Comparison of ENCODE assay signal across 10 cellular contexts in the genomic region with DNA sequence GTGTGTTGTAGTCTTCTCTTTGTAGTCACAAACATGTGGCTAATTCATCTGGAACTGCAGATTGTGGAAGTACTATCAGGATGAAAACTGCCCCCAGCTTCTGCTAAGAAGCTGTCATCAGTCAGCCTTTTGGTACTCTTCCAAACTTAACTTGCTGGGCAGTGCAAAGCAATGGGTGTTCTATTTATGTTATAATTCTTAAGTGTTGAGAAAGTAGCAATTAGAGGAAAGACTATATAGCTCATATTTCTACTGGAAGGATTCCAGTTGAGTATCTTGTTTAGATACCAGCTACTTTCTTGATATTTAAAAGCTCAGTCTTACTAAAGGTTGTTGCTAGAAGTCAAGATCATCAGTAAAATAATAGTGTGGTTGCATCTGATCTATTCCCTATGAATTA. TPM values are rescaled to one million over a fixed set of nuclear protein-coding genes. Genes with fewer than 3 reads are reported as not detected.
DNase-seq lines count a peak whose midpoint lies in the region; ATAC-seq and TF ChIP-seq lines count a peak whose summit lies in the region.
"Had no signal": no experiment of that assay in that cellular context is flagged by ENCODE, and none has a peak within 500 bp of the region (broad histone marks: within the 10 kb centered on the region; RNA-seq: fewer than 3 reads in every experiment).

No MANE protein-coding gene starts in this region.

- intact Hi-C loops in IMR-90 (cut with micrococcal nuclease) = no loop called here

- H3K9ac ChIP-seq in IMR-90 (ENCODE audit: low read depth, low read length) = no peak overlapping the region
- H3K9ac ChIP-seq in SK-N-SH = no peak overlapping the region

- H2BK20ac ChIP-seq in IMR-90 (ENCODE audit: low read depth, low read length) = no peak overlapping the region

- POLR2A ChIA-PET in IMR-90 (lab: Charles Lee; ENCODE audit: unreplicated experiment) = no interaction called here
- POLR2A ChIA-PET in SK-N-SH (lab: Yijun Ruan, JAX) = no interaction called here
- POLR2A ChIA-PET in GM10248 (lab: Yijun Ruan, JAX) = no interaction called here

- peaks cover 0 to 7% of the 10 kb centered on the region in 2 donors for H3K9me3 Mint-ChIP-seq in stimulated activated naive B cell treated with anti-CD40 and anti-IgM and Interleukin-4, amounts not matched to agents 10 μg/mL and 1 μg/mL and 100 μg/mL, for 72 hours

- H4K91ac ChIP-seq in IMR-90 (ENCODE audit: insufficient read depth, low read depth, low read length) = no peak overlapping the region

- H3K9me3 ChIP-seq in IMR-90 (ENCODE audit: control insufficient read depth, insufficient read depth, low read length) = no peaks in the 10 kb centered on the region
- no peaks in the 10 kb centered on the region for H3K9me3 ChIP-seq in SK-N-SH
- H3K9me3 ChIP-seq in T-helper 17 cell (ENCODE audit: control insufficient read depth, low read length, poor library complexity, severe bottlenecking) = no peaks in the 10 kb centered on the region

- no peak overlapping the region for H4K8ac ChIP-seq in IMR-90 (ENCODE audit: low read depth in 2 of 2, low read length in 2 of 2)

- H3K56ac ChIP-seq in IMR-90 (ENCODE audit: extremely low read depth, insufficient read depth, low read length) = no peak overlapping the region

- no peaks in the 10 kb centered on the region for H3K79me2 ChIP-seq in SK-N-SH (ENCODE audit: insufficient read depth)

- H3K36me3 ChIP-seq in IMR-90 (ENCODE audit: control insufficient read depth, insufficient read depth, low read length) = no peaks in the 10 kb centered on the region
- H3K36me3 ChIP-seq in SK-N-SH (replicated peaks in 1 of 2; ENCODE audit: control insufficient read depth in 1 of 2, insufficient read depth in 2 of 2, low read length in 1 of 2) = no peaks in the 10 kb centered on the region

- H2BK5ac ChIP-seq in IMR-90 (ENCODE audit: low read depth, low read length, poor library complexity, severe bottlenecking) = no peak overlapping the region

- H3K9me2 ChIP-seq in SK-N-SH = no peaks in the 10 kb centered on the region

- BruUV-seq in IMR-90 (replicated peaks; lab: Mats Ljungman, UMichigan) = no TSS peak

- no peak for TF ChIP-seq POLR2A in IMR-90 (IDR thresholded peaks at IDR 0.05; ENCODE audit: low read depth, low read length)

- no peak overlapping the region for H3K23ac ChIP-seq in IMR-90 (ENCODE audit: low read depth, low read length)

- H3F3A ChIP-seq in SK-N-SH (replicated peaks; ENCODE audit: insufficient read depth) = peaks cover 11% of the 10 kb centered on the region

- TF ChIP-seq CTCF in AG10803 (conservative IDR thresholded peaks at IDR 0.05; ENCODE audit: low read length) = no peak
- no peak for TF ChIP-seq CTCF in IMR-90 (conservative IDR thresholded peaks at IDR 0.05; ENCODE audit: low read depth, low read length)
- no peak for TF ChIP-seq CTCF in SK-N-SH (IDR thresholded peaks at IDR 0.05)
- no peak for TF ChIP-seq CTCF in fibroblast of the aortic adventitia (IDR thresholded peaks at IDR 0.05; ENCODE audit: insufficient read depth, low read length)
- no peak for TF ChIP-seq CTCF in GM10248 (IDR thresholded peaks at IDR 0.05; ENCODE audit: control extremely low read depth, extremely low read depth, low read depth, missing control alignments)

- H2AK9ac ChIP-seq in IMR-90 (replicated peaks; ENCODE audit: low read depth, low read length, poor library complexity) = no peak overlapping the region

- TF ChIP-seq RAD21 in IMR-90 (IDR thresholded peaks at IDR 0.05; ENCODE audit: low read length) (no peak), SK-N-SH (IDR thresholded peaks at IDR 0.05; ENCODE audit: low read length) (no peak)

- H2AFZ ChIP-seq in IMR-90 (replicated peaks; ENCODE audit: low read length, poor library complexity) (no peak overlapping the region), SK-N-SH (ENCODE audit: low read depth) (no peak overlapping the region; the same call in 1 of the 2 replicates)

- in situ Hi-C loops in IMR-90 (cut with MboI; ENCODE audit: low sequenced_read_pairs) = loop anchor here (25.0 kb wide), 1 partner anchor 166 kb away; no protein-coding TSS in a partner anchor

- no peak overlapping the region for H3K4ac ChIP-seq in IMR-90 (ENCODE audit: low read depth, low read length)

- H3K36me3 Mint-ChIP-seq in stimulated activated naive B cell treated with anti-CD40 and anti-IgM and Interleukin-4, amounts not matched to agents 10 μg/mL and 1 μg/mL and 100 μg/mL, for 72 hours = peaks cover 1 to 15% of the 10 kb centered on the region in 2 donors
- H3K36me3 Mint-ChIP-seq in T-helper 17 cell (ENCODE audit: low read depth) = no peaks in the 10 kb centered on the region

- H3K4me1 ChIP-seq in IMR-90 (ENCODE audit: control insufficient read depth, insufficient read depth, low read length) (peaks cover 2% of the 10 kb centered on the region; the same call in 1 of the 2 replicates), SK-N-SH (ENCODE audit: control insufficient read depth in 1 of 2, insufficient read depth in 2 of 2, low read depth in 1 of 2, low read length in 1 of 2) (peaks cover 5 to 19% of the 10 kb centered on the region in 2 experiments; a peak in 3 of 4 replicates)

- H3K27ac Mint-ChIP-seq in stimulated activated naive B cell treated with anti-CD40 and anti-IgM and Interleukin-4, amounts not matched to agents 10 μg/mL and 1 μg/mL and 100 μg/mL, for 72 hours = no peak overlapping the region
- H3K27ac Mint-ChIP-seq in T-helper 17 cell = no peak overlapping the region
- H3K27ac Mint-ChIP-seq: activated CD4-positive, alpha-beta T cell treated with anti-CD3 and anti-CD28 coated beads for 36 hours had no signal

- H3K14ac ChIP-seq in IMR-90 (replicated peaks; ENCODE audit: low read depth, low read length) = no peak overlapping the region

- H2AK5ac ChIP-seq in IMR-90 (ENCODE audit: low read depth, low read length) = no peak overlapping the region

- no peak overlapping the region for H3K27ac ChIP-seq in IMR-90 (ENCODE audit: insufficient read depth, low read length)
- H3K27ac ChIP-seq in SK-N-SH (ENCODE audit: low read depth in 2 of 2, low read length in 1 of 2) = peak overlapping the region in 1 of 2 experiments; percentile 34; a peak in 1 of 4 replicates

- no peaks in the 10 kb centered on the region for H3K79me1 ChIP-seq in IMR-90 (ENCODE audit: low read depth in 1 of 2, low read length in 2 of 2)

- H4K5ac ChIP-seq in IMR-90 (ENCODE audit: low read depth, low read length) = no peak overlapping the region

- H2BK120ac ChIP-seq in IMR-90 (ENCODE audit: low read depth, low read length) = no peak overlapping the region

- H3K4me1 Mint-ChIP-seq in stimulated activated naive B cell treated with anti-CD40 and anti-IgM and Interleukin-4, amounts not matched to agents 10 μg/mL and 1 μg/mL and 100 μg/mL, for 72 hours = peaks cover 1 to 10% of the 10 kb centered on the region in 2 donors
- H3K4me1 Mint-ChIP-seq in T-helper 17 cell = no peaks in the 10 kb centered on the region
- H3K4me1 Mint-ChIP-seq: activated CD4-positive, alpha-beta T cell treated with anti-CD3 and anti-CD28 coated beads for 36 hours had no signal

- H2BK15ac ChIP-seq in IMR-90 (ENCODE audit: low read depth, low read length) = no peak overlapping the region

- no peak overlapping the region for H3K18ac ChIP-seq in IMR-90 (ENCODE audit: low read depth, low read length)

- no peak overlapping the region for H3K4me3 Mint-ChIP-seq in stimulated activated naive B cell treated with anti-CD40 and anti-IgM and Interleukin-4, amounts not matched to agents 10 μg/mL and 1 μg/mL and 100 μg/mL, for 72 hours
- H3K4me3 Mint-ChIP-seq in T-helper 17 cell = no peak overlapping the region
- H3K4me3 Mint-ChIP-seq: activated CD4-positive, alpha-beta T cell treated with anti-CD3 and anti-CD28 coated beads for 36 hours had no signal

- DNase-seq in AG10803 (ENCODE audit: low read depth) (peak; percentile 57), IMR-90 (peak; percentile 77), SK-N-SH (no peak), fibroblast of the aortic adventitia (ENCODE audit: low read depth) (peak; percentile 64), GM10248 (ENCODE audit: extremely low spot score) (no peak), T-helper 17 cell (no peak)
- DNase-seq in stimulated activated naive B cell treated with anti-CD40 and anti-IgM and Interleukin-4, amounts not matched to agents 10 μg/mL and 1 μg/mL and 100 μg/mL, for 72 hours = no peak
- DNase-seq: activated CD4-positive, alpha-beta T cell treated with anti-CD3 and anti-CD28 coated beads for 36 hours had no signal

- H3K4me3 ChIP-seq in AG10803 (ENCODE audit: low read length) (no peak overlapping the region), IMR-90 (ENCODE audit: insufficient read depth, low read depth, low read length) (no peak overlapping the region), SK-N-SH (ENCODE audit: low read depth in 2 of 2, low read length in 1 of 2) (no peak overlapping the region), fibroblast of the aortic adventitia (ENCODE audit: low read depth, low read length) (no peak overlapping the region)

- H3K27me3 Mint-ChIP-seq in stimulated activated naive B cell treated with anti-CD40 and anti-IgM and Interleukin-4, amounts not matched to agents 10 μg/mL and 1 μg/mL and 100 μg/mL, for 72 hours = no peaks in the 10 kb centered on the region
- no peaks in the 10 kb centered on the region for H3K27me3 Mint-ChIP-seq in T-helper 17 cell
- H3K27me3 Mint-ChIP-seq: activated CD4-positive, alpha-beta T cell treated with anti-CD3 and anti-CD28 coated beads for 36 hours had no signal

- H3K4me2 ChIP-seq in IMR-90 (ENCODE audit: low read depth, low read length) (peak overlapping the region; percentile 37), SK-N-SH (no peak overlapping the region)

- dilution Hi-C loops in IMR-90 (cut with HindIII; ENCODE audit: low sequenced_read_pairs, unreplicated experiment) = no loop called here

- peak in 1 of 2 experiments; percentile 12; a peak in 1 of 4 replicates for TF ChIP-seq EP300 in SK-N-SH (IDR thresholded peaks at IDR 0.05; ENCODE audit: borderline replicate concordance in 1 of 2, low read depth in 1 of 2, low read length in 1 of 2)

- H4K20me1 ChIP-seq in IMR-90 (ENCODE audit: insufficient read depth, low read length) = no peaks in the 10 kb centered on the region
- H4K20me1 ChIP-seq in SK-N-SH (ENCODE audit: insufficient read depth) = no peaks in the 10 kb centered on the region

- CTCF ChIA-PET in IMR-90 (lab: Yijun Ruan, JAX) = interaction anchor here (1.2 kb wide), 1 partner anchor 10 kb away, joined by 4 read pairs; no protein-coding TSS in a partner anchor
- CTCF ChIA-PET in SK-N-SH (lab: Yijun Ruan, JAX) = interaction anchor here (0.6 to 2.0 kb wide), 4 partner anchors 10 to 179 kb away, joined by 3 to 7 read pairs (median 5); a partner anchor contains a TSS
- CTCF ChIA-PET in GM10248 (lab: Yijun Ruan, JAX) = interaction anchor here (0.7 to 2.1 kb wide), 2 partner anchors 12 to 14 kb away, joined by 3 to 6 read pairs; no protein-coding TSS in a partner anchor

- H3K9me1 ChIP-seq in IMR-90 (ENCODE audit: insufficient read depth, low read length) = 0 out of 2 replicates have a peak, but pooled peaks cover 3% of the 10 kb centered on the region

- ATAC-seq in IMR-90 (ENCODE audit: low read depth) = peak; percentile 73
- no peak for ATAC-seq in stimulated activated naive B cell treated with anti-CD40 and anti-IgM and Interleukin-4, amounts not matched to agents 10 μg/mL and 1 μg/mL and 100 μg/mL, for 72 hours (replicated peaks)
- no peak for ATAC-seq in T-helper 17 cell
- ATAC-seq in GM19397 (IDR thresholded peaks at IDR 0.05; ENCODE audit: unreplicated experiment) = no peak
- ATAC-seq: activated CD4-positive, alpha-beta T cell treated with anti-CD3 and anti-CD28 coated beads for 36 hours; sciatic nerve had no signal

- no peaks in the 10 kb centered on the region for H3K27me3 ChIP-seq in IMR-90 (ENCODE audit: control insufficient read depth, insufficient read depth, low read length)
- H3K27me3 ChIP-seq in SK-N-SH (ENCODE audit: insufficient read depth) = no peaks in the 10 kb centered on the region

RNA-seq across cellular contexts. Expression of a gene that starts 52.1 kb away (rescaled TPM):
- total RNA-seq in IMR-90 (2012; rRNA removed) = under 0.01 and 0.18 TPM in 2 replicates
- polyA plus RNA-seq in IMR-90 (2012; rRNA removed) = 0.07 and 0.21 TPM in 2 replicates
- 0.02 TPM in 1 of 2 replicates, not detected in the other for polyA plus RNA-seq in IMR-90 (2012; cell fraction: cytosol; rRNA removed)
- 0.09 and 1.0 TPM in 2 replicates for polyA plus RNA-seq in IMR-90 (2012; cell fraction: nucleus; rRNA removed; ENCODE audit: low replicate concordance)
- not detected in 2 replicates for polyA plus RNA-seq in SK-N-SH (2012; rRNA removed)
- polyA plus RNA-seq in SK-N-SH (2012; cell fraction: cytosol; rRNA removed) = 0.01 and 0.05 TPM in 2 replicates
- polyA plus RNA-seq in SK-N-SH (2012; cell fraction: nucleus; rRNA removed) = 0.05 TPM in 1 of 2 replicates, not detected in the other
- total RNA-seq in fibroblast of the aortic adventitia (ENCODE audit: low replicate concordance) = 0.45 TPM in 1 of 2 replicates, not detected in the other
- total RNA-seq in T-helper 17 cell = 1 to 10 TPM in 1 of 2 donors, not detected in 1; 1.6 TPM
- total RNA-seq: activated CD4-positive, alpha-beta T cell treated with anti-CD3 and anti-CD28 coated beads for 36 hours had no signal

Comparison
In these comparisons a context has a peak if more than half of its experiments do, and no peak if none do; other contexts are left out.
1. DNase-seq: peak in AG10803 (single experiment), IMR-90 (single experiment) and fibroblast of the aortic adventitia (single experiment); none in SK-N-SH (single experiment), stimulated activated naive B cell treated with anti-CD40 and anti-IgM and Interleukin-4, amounts not matched to agents 10 μg/mL and 1 μg/mL and 100 μg/mL, for 72 hours (single experiment), GM10248 (single experiment) and T-helper 17 cell (0 of 3).